In the genomic region with DNA sequence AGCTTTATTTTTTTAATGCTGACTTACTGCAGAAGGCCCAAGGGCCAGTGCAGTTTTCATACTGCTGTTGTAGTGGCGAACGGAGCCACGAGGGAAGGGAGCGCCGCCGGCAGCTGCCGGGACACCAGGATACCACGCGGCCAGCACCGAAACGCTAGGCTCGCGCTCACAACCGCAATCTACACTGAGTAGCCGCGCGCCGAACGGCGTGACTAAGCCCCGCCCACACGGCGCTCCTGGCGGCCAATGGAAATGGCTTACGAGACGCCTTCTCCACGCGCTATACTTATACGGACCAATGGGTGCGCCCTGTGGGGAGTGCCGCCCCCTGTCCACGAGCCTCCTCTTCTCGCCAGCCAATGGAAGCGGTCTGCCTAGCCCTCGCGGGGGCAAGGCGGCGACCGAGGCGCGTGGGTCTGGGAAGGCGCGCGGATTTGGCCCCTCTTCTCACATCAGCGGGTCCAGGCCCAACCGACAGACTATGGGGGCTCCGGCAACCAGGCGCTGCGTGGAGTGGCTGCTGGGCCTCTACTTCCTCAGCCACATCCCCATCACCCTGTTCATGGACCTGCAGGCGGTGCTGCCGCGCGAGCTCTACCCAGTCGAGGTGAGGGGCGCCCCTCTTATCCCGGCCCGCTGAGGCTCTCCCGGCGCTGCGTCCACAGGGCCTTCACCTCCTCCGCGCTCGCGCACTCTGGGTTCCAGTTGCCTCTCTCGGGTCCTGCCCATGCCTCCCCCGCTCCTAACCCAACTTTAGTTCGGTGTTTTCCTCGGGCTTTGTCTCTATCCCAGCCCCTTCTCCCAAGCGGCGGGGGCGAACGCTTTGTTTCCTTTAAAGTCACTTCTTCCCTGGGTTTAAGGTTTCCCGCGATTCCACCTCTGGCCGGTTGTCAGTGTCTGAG, we compare ENCODE assay signal across 8 cellular contexts. TPM values are rescaled to one million over a fixed set of nuclear protein-coding genes. Genes with fewer than 3 reads are reported as not detected.
DNase-seq lines count a peak whose midpoint lies in the region; ATAC-seq lines count a peak whose summit lies in the region.

A gene (plus strand): TSS at position 442 of the 902 bp plus-strand sequence. CDS start 40 bp downstream, at position 482.

- H3K27ac ChIP-seq in mesendoderm (ENCODE audit: low read depth, low read length): peak within 1 kb of the TSS; percentile 66

- H3K79me2 ChIP-seq in mesendoderm (ENCODE audit: control insufficient read depth, insufficient read depth, low read length): peaks cover 44% of the 10 kb centered on the region

- H3K9me3 ChIP-seq in endocrine pancreas (ENCODE audit: control insufficient read depth, low read length): no peaks in the 10 kb centered on the region

- H2BK5ac ChIP-seq in mesendoderm (ENCODE audit: low read length): peak within 1 kb of the TSS; percentile 39

- peak within 1 kb of the TSS; percentile 14 for H2AK5ac ChIP-seq in mesendoderm (ENCODE audit: low read length)

- peak within 1 kb of the TSS; percentile 12 for H4K5ac ChIP-seq in mesendoderm (ENCODE audit: low read length)

- H3K4me1 ChIP-seq in endocrine pancreas (ENCODE audit: control insufficient read depth, insufficient read depth, low read length) (no peaks in the 10 kb centered on the region), mesendoderm (ENCODE audit: control insufficient read depth, low read depth, low read length) (peaks cover 7% of the 10 kb centered on the region)

- peak within 1 kb of the TSS; percentile 66 for H3K4ac ChIP-seq in mesendoderm (ENCODE audit: low read depth, low read length)

- H3K27me3 ChIP-seq in endocrine pancreas (ENCODE audit: control insufficient read depth, insufficient read depth, low read length) (no peaks in the 10 kb centered on the region), mesendoderm (ENCODE audit: insufficient read depth, low read length, poor library complexity) (no peaks in the 10 kb centered on the region)

- H3K36me3 ChIP-seq in endocrine pancreas (ENCODE audit: control insufficient read depth, insufficient read depth, low read length) (no peaks in the 10 kb centered on the region), mesendoderm (ENCODE audit: control insufficient read depth, insufficient read depth, low read length) (no peaks in the 10 kb centered on the region)

- H3K9ac ChIP-seq in endocrine pancreas (ENCODE audit: control insufficient read depth, insufficient read depth, low read length) (peak within 1 kb of the TSS; percentile 5), mesendoderm (ENCODE audit: low read length) (peak within 1 kb of the TSS; percentile 88)

- H3K56ac ChIP-seq in mesendoderm (ENCODE audit: low read length): peak within 1 kb of the TSS; percentile 92

- DNase-seq in D341Med (ENCODE audit: low spot score): peak; percentile 99
- DNase-seq in HUDEP-2 (lab: John Stamatoyannopoulos, UW; ENCODE audit: unreplicated experiment in 76 of 76): peak; percentile 67 to 98 (median 94)
- peak; percentile 97 for DNase-seq in NOMO-1 treated with dmso at 0.1 percent for 144 hours (lab: John Stamatoyannopoulos, UW; ENCODE audit: unreplicated experiment)
- peak; percentile 86 to 92 for DNase-seq in activated CD8-positive, alpha-beta memory T cell treated with anti-CD3 and anti-CD28 coated beads for 4 hours (ENCODE audit: low read depth in 2 of 2)
- DNase-seq in mesendoderm: peak; percentile 97
- peak; percentile 89 for DNase-seq in stimulated activated CD8-positive, alpha-beta memory T cell treated with anti-CD3 and anti-CD28 coated beads, Interleukin-12 subunit alpha, Interleukin-12 subunit beta, amount 100 ng/mL, for 4 hours (ENCODE audit: low read depth)

- WGBS in mesendoderm (ENCODE audit: extremely low coverage, insufficient coverage, low lambda C conversion rate): no CpG with 5 or more reads among the region's 75 CpGs

- peak within 1 kb of the TSS; percentile 63 for H3K18ac ChIP-seq in mesendoderm (ENCODE audit: low read length)

- no peak within 1 kb of the TSS for H2BK15ac ChIP-seq in mesendoderm (replicated peaks; ENCODE audit: low read depth)

- peaks cover 6% of the 10 kb centered on the region for H3K79me1 ChIP-seq in mesendoderm (ENCODE audit: low read length)

- peak; percentile 95 for ATAC-seq in GM21390 (IDR thresholded peaks at IDR 0.05; ENCODE audit: unreplicated experiment)

- no peak within 1 kb of the TSS for H3K23ac ChIP-seq in mesendoderm (ENCODE audit: low read length)

- H2BK120ac ChIP-seq in mesendoderm (ENCODE audit: low read depth, low read length): no peak within 1 kb of the TSS

- H3K4me3 ChIP-seq in endocrine pancreas (ENCODE audit: control insufficient read depth, insufficient read depth, low read length) (peak within 1 kb of the TSS; percentile 59), mesendoderm (ENCODE audit: low read length) (peak within 1 kb of the TSS; percentile 91)

- no peak within 1 kb of the TSS for H4K8ac ChIP-seq in mesendoderm (ENCODE audit: low read depth, low read length)

- H3K4me2 ChIP-seq in mesendoderm (ENCODE audit: low read length): peak within 1 kb of the TSS; percentile 83

RNA-seq across cellular contexts. Expression of the gene that starts here (rescaled TPM):
- polyA plus RNA-seq in mesendoderm (2013, experiment 1 of 2): 306 TPM
- 326 TPM for polyA plus RNA-seq in mesendoderm (2013, experiment 2 of 2)

Comparison
In these comparisons a context has a peak if more than half of its experiments do, and no peak if none do; other contexts are left out.
1. Peak in every context shown above with its lines: DNase-seq, ATAC-seq, H3K4me3 ChIP-seq and H3K27ac ChIP-seq.